ENCODE assay signal across 24 cellular contexts in the genomic region with DNA sequence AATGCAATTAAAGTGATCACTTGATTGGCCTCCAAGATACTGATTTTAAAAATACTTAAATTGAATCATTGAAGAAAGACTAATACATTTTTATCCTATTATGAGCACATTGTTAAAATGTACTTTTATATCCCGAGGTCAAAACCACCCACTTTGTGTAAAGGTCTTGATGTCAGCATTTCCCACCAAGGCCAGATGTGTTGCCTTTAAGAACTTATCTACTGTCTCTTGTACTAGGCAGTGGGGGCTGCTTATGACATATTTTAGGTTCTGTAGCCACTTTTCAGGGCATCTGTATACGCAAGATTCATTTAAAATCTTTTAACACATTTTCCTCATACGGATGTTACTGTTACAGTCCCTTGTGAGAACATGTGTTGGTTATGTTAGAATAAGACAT.
"Had no signal": no experiment of that assay in that cellular context is flagged by ENCODE, and none has a peak within 500 bp of the region (broad histone marks: within the 10 kb centered on the region; RNA-seq: fewer than 3 reads in every experiment).

No MANE protein-coding gene starts in this region.

- H3K36me3 Mint-ChIP-seq: naive thymus-derived CD8-positive, alpha-beta T cell; neural progenitor cell; stimulated activated effector memory CD8-positive, alpha-beta T cell treated with anti-CD3 and anti-CD28 coated beads, Interleukin-12 subunit alpha, Interleukin-12 subunit beta, amount 100 ng/mL, for 72 hours; stimulated activated naive B cell treated with anti-CD40 and anti-IgM and Interleukin-4, amounts not matched to agents 10 μg/mL and 1 μg/mL and 100 μg/mL, for 72 hours had no signal

- H3K9me3 Mint-ChIP-seq: neural progenitor cell had no signal

- H3K27me3 Mint-ChIP-seq: natural killer cell treated with Interleukin-12 subunit alpha and Interleukin-12 subunit beta and Interleukin-15 and Interleukin-18, amount 100 ng/mL, for 72 hours; progenitor cell of endocrine pancreas; stimulated activated naive B cell treated with anti-CD40 and anti-IgM and Interleukin-4, amounts not matched to agents 10 μg/mL and 1 μg/mL and 100 μg/mL, for 72 hours; stimulated activated naive CD8-positive, alpha-beta T cell treated with anti-CD3 and anti-CD28 coated beads, Interleukin-15, Interleukin-2, amounts not matched to agents 100 ng/mL and 50 ng/mL, for 24 hours had no signal

- DNase-seq: naive thymus-derived CD8-positive, alpha-beta T cell; occipital lobe; ovary; posterior cingulate gyrus; psoas muscle; right cardiac atrium; right lobe of liver; sigmoid colon; small intestine; stimulated activated CD4-positive, alpha-beta T cell treated with anti-CD3 and anti-CD28 coated beads, Interleukin-15, amount 100 ng/mL, for 24 hours; stimulated activated CD4-positive, alpha-beta T cell treated with anti-CD3 and anti-CD28 coated beads, Interleukin-2, amount 100 ng/mL, for 24 hours; stimulated activated CD4-positive, alpha-beta T cell treated with anti-CD3 and anti-CD28 coated beads, Interleukin-2, amount 100 ng/mL, for 48 hours; stimulated activated CD4-positive, alpha-beta T cell treated with anti-CD3 and anti-CD28 coated beads, Interleukin-4, amount 100 ng/mL, for 24 hours; stimulated activated naive B cell treated with anti-CD40 and anti-IgM and Interleukin-4, amounts not matched to agents 10 μg/mL and 1 μg/mL and 100 μg/mL, for 72 hours; stimulated activated naive CD4-positive, alpha-beta T cell treated with Interleukin-2 at 50 U/mL for 16 hours; stomach; thyroid gland; trophoblast cell; upper lobe of left lung had no signal

- H3K4me1 Mint-ChIP-seq: naive thymus-derived CD8-positive, alpha-beta T cell; stimulated activated effector memory CD8-positive, alpha-beta T cell treated with anti-CD3 and anti-CD28 coated beads, Interleukin-12 subunit alpha, Interleukin-12 subunit beta, amount 100 ng/mL, for 72 hours; stimulated activated naive B cell treated with anti-CD40 and anti-IgM and Interleukin-4, amounts not matched to agents 10 μg/mL and 1 μg/mL and 100 μg/mL, for 72 hours had no signal

- H3K4me3 Mint-ChIP-seq: naive thymus-derived CD8-positive, alpha-beta T cell; natural killer cell treated with Interleukin-12 subunit alpha and Interleukin-12 subunit beta and Interleukin-15 and Interleukin-18, amount 100 ng/mL, for 72 hours; neural progenitor cell; stimulated activated effector memory CD8-positive, alpha-beta T cell treated with anti-CD3 and anti-CD28 coated beads, Interleukin-12 subunit alpha, Interleukin-12 subunit beta, amount 100 ng/mL, for 72 hours; stimulated activated naive B cell treated with anti-CD40 and anti-IgM and Interleukin-4, amounts not matched to agents 10 μg/mL and 1 μg/mL and 100 μg/mL, for 72 hours; stimulated activated naive CD8-positive, alpha-beta T cell treated with anti-CD3 and anti-CD28 coated beads, Interleukin-15, Interleukin-2, amounts not matched to agents 100 ng/mL and 50 ng/mL, for 24 hours had no signal

- H3K27ac Mint-ChIP-seq: naive thymus-derived CD8-positive, alpha-beta T cell; natural killer cell treated with Interleukin-12 subunit alpha and Interleukin-12 subunit beta and Interleukin-15 and Interleukin-18, amount 100 ng/mL, for 72 hours; neural progenitor cell; progenitor cell of endocrine pancreas; stimulated activated effector memory CD8-positive, alpha-beta T cell treated with anti-CD3 and anti-CD28 coated beads, Interleukin-12 subunit alpha, Interleukin-12 subunit beta, amount 100 ng/mL, for 72 hours; stimulated activated naive B cell treated with anti-CD40 and anti-IgM and Interleukin-4, amounts not matched to agents 10 μg/mL and 1 μg/mL and 100 μg/mL, for 72 hours; stimulated activated naive CD8-positive, alpha-beta T cell treated with anti-CD3 and anti-CD28 coated beads, Interleukin-15, Interleukin-2, amounts not matched to agents 100 ng/mL and 50 ng/mL, for 24 hours had no signal
